28 cellular contexts compared by ENCODE assay signal in the genomic region with DNA sequence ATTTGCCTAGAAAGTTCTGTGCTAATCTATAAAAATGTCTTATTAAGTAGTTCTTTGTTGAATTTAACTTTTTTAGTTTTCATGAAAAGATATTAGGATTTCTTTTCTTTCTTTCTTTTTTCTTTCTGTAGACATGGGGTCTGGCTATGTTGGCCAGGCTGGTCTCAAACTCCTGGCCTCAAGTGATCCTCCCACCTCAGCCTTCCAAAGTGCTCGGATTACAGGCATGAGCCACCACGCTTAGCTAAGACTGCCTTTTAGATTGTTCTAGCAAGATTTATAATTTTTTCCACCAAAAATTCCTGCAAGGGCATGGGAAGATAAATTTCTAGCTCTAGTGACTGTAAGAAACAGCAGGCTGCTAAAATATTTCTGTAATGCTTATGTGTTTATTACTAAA.
"Had no signal": no experiment of that assay in that cellular context is flagged by ENCODE, and none has a peak within 500 bp of the region (broad histone marks: within the 10 kb centered on the region; RNA-seq: fewer than 3 reads in every experiment).

No MANE protein-coding gene starts in this region.

- H3K79me2 ChIP-seq: parathyroid adenoma had no signal

- DNase-seq: cortex of kidney; effector CD8-positive, alpha-beta T cell; endodermal cell; foreskin melanocyte; glutamatergic neuron; heart right ventricle; immature natural killer cell; kidney glomerular epithelial cell; mucosa of descending colon; naive B cell; stimulated activated CD4-positive, alpha-beta T cell treated with anti-CD3 and anti-CD28 coated beads, Interleukin-12 subunit alpha, Interleukin-12 subunit beta, amount 100 ng/mL, for 4 hours; stimulated activated CD4-positive, alpha-beta T cell treated with anti-CD3 and anti-CD28 coated beads, Interleukin-1b, Interleukin-23, amount 100 ng/mL, for 48 hours; stimulated activated CD4-positive, alpha-beta T cell treated with anti-CD3 and anti-CD28 coated beads, Interleukin-4, amount 100 ng/mL, for 1 hour; stimulated activated CD8-positive, alpha-beta memory T cell treated with anti-CD3 and anti-CD28 coated beads, Interleukin-4, amount 100 ng/mL, for 48 hours; stimulated activated naive CD4-positive, alpha-beta T cell; stimulated activated naive CD8-positive, alpha-beta T cell treated with anti-CD3 and anti-CD28 coated beads, Interleukin-15, amount 100 ng/mL, for 72 hours; testis; upper lobe of left lung had no signal

- H3K9me3 ChIP-seq: esophagus muscularis mucosa, heart right ventricle, mucosa of descending colon, prostate gland, right atrium auricular region, testis, tibial artery, upper lobe of left lung had no signal

- H3K27ac ChIP-seq: esophagus muscularis mucosa, heart right ventricle, neural progenitor cell, parathyroid adenoma, prostate gland, right atrium auricular region, testis, tibial artery, upper lobe of left lung had no signal

- H3K4me3 ChIP-seq: esophagus muscularis mucosa, heart right ventricle, lung, mucosa of descending colon, neural progenitor cell, prostate gland, right atrium auricular region, smooth muscle cell, testis, tibial artery, upper lobe of left lung had no signal

- H3K36me3 ChIP-seq: esophagus muscularis mucosa, heart right ventricle, neural progenitor cell, prostate gland, right atrium auricular region, tibial artery, upper lobe of left lung had no signal

- H3K4me1 ChIP-seq: heart right ventricle, parathyroid adenoma, prostate gland, right atrium auricular region, testis, tibial artery, upper lobe of left lung had no signal

- H2AFZ ChIP-seq: parathyroid adenoma had no signal

- ATAC-seq: heart right ventricle; natural killer cell treated with Interleukin-12 subunit alpha and Interleukin-12 subunit beta and Interleukin-15 and Interleukin-18, amount 100 ng/mL, for 72 hours; sciatic nerve; stimulated activated naive CD8-positive, alpha-beta T cell treated with anti-CD3 and anti-CD28 coated beads, Interleukin-15, amount 100 ng/mL, for 72 hours had no signal

- H3K4me2 ChIP-seq: neural progenitor cell, smooth muscle cell had no signal

- H3K27me3 ChIP-seq: neural progenitor cell, right atrium auricular region, testis had no signal
